ENCODE assay signal across 11 cellular contexts in the genomic region with DNA sequence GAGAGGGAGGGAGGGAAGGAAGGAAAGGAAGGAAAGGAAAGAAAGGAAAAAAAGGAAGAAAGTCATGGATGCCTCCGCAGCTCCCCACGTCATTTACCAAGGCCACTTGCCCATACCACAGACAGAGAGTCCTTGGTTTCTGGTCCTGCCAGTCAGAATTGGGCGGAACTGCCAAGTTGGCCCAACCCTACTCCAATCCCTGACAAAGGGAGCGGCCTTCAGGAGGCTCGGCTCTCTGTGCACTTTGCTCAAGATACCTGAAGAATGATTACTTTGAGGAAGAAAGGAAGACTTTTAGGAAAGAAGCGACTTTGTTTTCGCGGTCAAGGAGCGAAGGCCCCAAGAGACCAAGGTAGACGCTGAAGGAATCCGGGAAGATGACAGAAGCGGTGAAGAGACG. TPM values are rescaled to one million over a fixed set of nuclear protein-coding genes. Genes with fewer than 3 reads are reported as not detected.
DNase-seq lines count a peak whose midpoint lies in the region; ATAC-seq and TF ChIP-seq lines count a peak whose summit lies in the region.
"Had no signal": no experiment of that assay in that cellular context is flagged by ENCODE, and none has a peak within 500 bp of the region (broad histone marks: within the 10 kb centered on the region; RNA-seq: fewer than 3 reads in every experiment).

No MANE protein-coding gene starts in this region.

- H3K27me3 Mint-ChIP-seq in CD4-positive, alpha-beta memory T cell: no peaks in the 10 kb centered on the region

- H3K36me3 ChIP-seq in CD4-positive, alpha-beta memory T cell (ENCODE audit: insufficient read depth, low read length): no peaks in the 10 kb centered on the region
- no peaks in the 10 kb centered on the region for H3K36me3 ChIP-seq in adrenal gland (replicated peaks in 1 of 2)
- no peaks in the 10 kb centered on the region for H3K36me3 ChIP-seq in iPS DF 6.9 (ENCODE audit: control insufficient read depth, insufficient read depth, low read length)
- H3K36me3 ChIP-seq: uterus had no signal

- H3K4me3 Mint-ChIP-seq in CD4-positive, alpha-beta memory T cell: peak overlapping the region in 7 of 8 donors; percentile 35 to 71 (median 60)

- intact Hi-C loops in CD4-positive, alpha-beta memory T cell (cut with micrococcal nuclease): no loop called here
- intact Hi-C loops in adrenal gland (cut with DNase I): no loop called here

- no peaks in the 10 kb centered on the region for H3K9me3 ChIP-seq in CD4-positive, alpha-beta memory T cell (ENCODE audit: control insufficient read depth in 1 of 2, low read length in 2 of 2)
- H3K9me3 ChIP-seq in adrenal gland (replicated peaks in 1 of 3): no peaks in the 10 kb centered on the region
- no peaks in the 10 kb centered on the region for H3K9me3 ChIP-seq in iPS DF 6.9 (ENCODE audit: control insufficient read depth, insufficient read depth, low read length)
- H3K9me3 ChIP-seq: uterus had no signal

- POLR2A ChIA-PET in CD4-positive, alpha-beta memory T cell (lab: Charles Lee; ENCODE audit: partially characterized antibody): interaction anchor here (1.1 to 2.4 kb wide), 7 partner anchors 10 to 39 kb away, joined by 4 to 15 read pairs (median 5); no protein-coding TSS in a partner anchor

- no peaks in the 10 kb centered on the region for H3K9me3 Mint-ChIP-seq in CD4-positive, alpha-beta memory T cell

- peak overlapping the region; percentile 68 to 94 (median 88) for H3K27ac Mint-ChIP-seq in CD4-positive, alpha-beta memory T cell

- no peak for TF ChIP-seq POLR2A in adrenal gland (IDR thresholded peaks at IDR 0.05)

- no peak for DNase-seq in CD4-positive, alpha-beta memory T cell
- peak; percentile 61 to 86 (median 80) for DNase-seq in adrenal gland
- no peak for DNase-seq in iPS DF 6.9 (ENCODE audit: low read depth, low spot score)
- peak; percentile 26 for DNase-seq in pons (ENCODE audit: low spot score)
- no peak for DNase-seq in glomerular visceral epithelial cell (ENCODE audit: extremely low spot score)
- DNase-seq in GM03348 (ENCODE audit: low spot score): no peak

- no peaks in the 10 kb centered on the region for H3K36me3 Mint-ChIP-seq in CD4-positive, alpha-beta memory T cell

- WGBS in adrenal gland, 4 donors: 20 to 26% (median 22%) methylated on average over 13 of the region's 13 CpGs
- WGBS in iPS DF 6.9 (ENCODE audit: insufficient coverage, insufficient read length): no CpG with 5 or more reads among the region's 13 CpGs

- H3K27me3 ChIP-seq in CD4-positive, alpha-beta memory T cell (ENCODE audit: insufficient read depth, low read length): no peaks in the 10 kb centered on the region
- no peaks in the 10 kb centered on the region for H3K27me3 ChIP-seq in adrenal gland
- H3K27me3 ChIP-seq in iPS DF 6.9 (ENCODE audit: control insufficient read depth, insufficient read depth, low read length): no peaks in the 10 kb centered on the region
- H3K27me3 ChIP-seq: uterus had no signal

- no peak overlapping the region for H3K4me3 ChIP-seq in CD4-positive, alpha-beta memory T cell (ENCODE audit: low read length in 2 of 2)
- H3K4me3 ChIP-seq in adrenal gland (peak overlapping the region in 3 of 4 donors; percentile 11 to 59 (median 35)), iPS DF 6.9 (ENCODE audit: low read length) (peak overlapping the region; percentile 17; the same call in 1 of the 2 replicates)

- H3K4me1 Mint-ChIP-seq in CD4-positive, alpha-beta memory T cell: peaks cover 10 to 45% (median 20%) of the 10 kb centered on the region in 4 donors

- H3K27ac ChIP-seq in CD4-positive, alpha-beta memory T cell (ENCODE audit: low read depth, low read length): no peak overlapping the region
- H3K27ac ChIP-seq in adrenal gland: peak overlapping the region in 2 of 5 donors; percentile 52 to 69
- no peak overlapping the region for H3K27ac ChIP-seq in iPS DF 6.9 (ENCODE audit: low read length)

- peaks cover 16% of the 10 kb centered on the region for H3K4me1 ChIP-seq in CD4-positive, alpha-beta memory T cell (ENCODE audit: insufficient read depth, low read length)
- peaks cover 0 to 5% of the 10 kb centered on the region in 2 donors for H3K4me1 ChIP-seq in adrenal gland (replicated peaks in 1 of 2)
- H3K4me1 ChIP-seq in iPS DF 6.9 (ENCODE audit: control insufficient read depth, insufficient read depth, low read length): no peaks in the 10 kb centered on the region
- H3K4me1 ChIP-seq: uterus had no signal

- TF ChIP-seq CTCF in adrenal gland (IDR thresholded peaks at IDR 0.05): no peak

- CTCF ChIA-PET in CD4-positive, alpha-beta memory T cell (lab: Charles Lee; ENCODE audit: partially characterized antibody): interaction anchor here (1.0 to 3.3 kb wide), 3 partner anchors 10 to 29 kb away, joined by 3 to 13 read pairs (median 3); no protein-coding TSS in a partner anchor

- ATAC-seq in GM19023 (IDR thresholded peaks at IDR 0.05; ENCODE audit: unreplicated experiment) (no peak), GM21423 (IDR thresholded peaks at IDR 0.05; ENCODE audit: unreplicated experiment) (no peak)

RNA-seq across cellular contexts. Expression of gene FXYD4, which starts 49.1 kb away (rescaled TPM):
- total RNA-seq in CD4-positive, alpha-beta memory T cell: not detected
- not detected for polyA plus RNA-seq in CD4-positive, alpha-beta memory T cell
- total RNA-seq in adrenal gland: under 1 TPM in 1 of 8 donors, not detected in 7; 0.86 TPM
- not detected for polyA plus RNA-seq in adrenal gland
- total RNA-seq: pulmonary artery endothelial cell; T-helper 1 cell treated with Interleukin-12 subunit alpha and Interleukin-12 subunit beta and Interleukin-4 antibody, amounts not matched to agents 30 ng/mL and 1 ng/mL, for 36 hours; uterus had no signal

RNA-seq across cellular contexts. Expression of gene RASGEF1A, which starts 55.5 kb away (rescaled TPM):
- total RNA-seq in CD4-positive, alpha-beta memory T cell: 1 to 10 TPM; 6.5 to 7.4 TPM
- 1 to 10 TPM; 1.3 to 3.4 TPM for polyA plus RNA-seq in CD4-positive, alpha-beta memory T cell
- 1 to 10 TPM; 1.0 to 8.1 (median 2.4) TPM for total RNA-seq in adrenal gland
- polyA plus RNA-seq in adrenal gland: 10 to 100 TPM in 1 of 3 donors, 1 to 10 TPM in 1, under 1 TPM in 1; 0.98 to 11.3 (median 2.0) TPM

Comparison
In these comparisons a context has a peak if more than half of its experiments do, and no peak if none do; other contexts are left out.
1. DNase-seq: peak in adrenal gland (7 of 7) and pons (single experiment); none in CD4-positive, alpha-beta memory T cell (0 of 5), iPS DF 6.9 (single experiment), glomerular visceral epithelial cell (single experiment) and GM03348 (single experiment).
2. H3K4me3 ChIP-seq: peak in adrenal gland (3 of 4) and iPS DF 6.9 (single experiment); none in CD4-positive, alpha-beta memory T cell (0 of 2).